In genomic region chr3:143139786-143140185, GRCh38 we compare ENCODE assay signal across 16 cellular contexts. TPM values are rescaled to one million over a fixed set of nuclear protein-coding genes. Genes with fewer than 3 reads are reported as not detected.
DNase-seq lines count a peak whose midpoint lies in the region; ATAC-seq and TF ChIP-seq lines count a peak whose summit lies in the region.
"Had no signal": no experiment of that assay in that cellular context is flagged by ENCODE, and none has a peak within 500 bp of the region (broad histone marks: within the 10 kb centered on the region; RNA-seq: fewer than 3 reads in every experiment).

No MANE protein-coding gene starts in this region.

- peak; percentile 73 for DNase-seq in MCF 10A (ENCODE audit: unreplicated experiment)
- no peak for DNase-seq in breast epithelium (ENCODE audit: low spot score in 2 of 2)
- DNase-seq in left colon: no peak
- peak in 1 of 2 donors; percentile 46 for DNase-seq in aorta
- no peak for DNase-seq in GM13976 (ENCODE audit: low spot score)
- no peak for DNase-seq in COLO668 (lab: John Stamatoyannopoulos, UW; ENCODE audit: unreplicated experiment)
- DNase-seq: activated CD8-positive, alpha-beta memory T cell treated with anti-CD3 and anti-CD28 coated beads, Interleukin-2, amount 10 ng/mL, durations not matched to agents 7 days and 5 days; islet precursor cell; naive thymus-derived CD8-positive, alpha-beta T cell; NCI-H2029 treated with DMSO at 0.1 percent for 48 hours; SK-N-SH had no signal

- no peak for TF ChIP-seq POLR2A in breast epithelium (IDR thresholded peaks at IDR 0.05)

- H3K36me3 Mint-ChIP-seq in MCF 10A (ENCODE audit: insufficient read depth, unreplicated experiment): no peaks in the 10 kb centered on the region
- no peaks in the 10 kb centered on the region for H3K36me3 Mint-ChIP-seq in activated T-helper 17 cell treated with anti-CD3 and anti-CD28 coated beads, Interleukin-2, amount 50 U/mL, for 72 hours (ENCODE audit: low read depth)
- H3K36me3 Mint-ChIP-seq: activated CD8-positive, alpha-beta memory T cell treated with anti-CD3 and anti-CD28 coated beads, Interleukin-2, amount 10 ng/mL, durations not matched to agents 7 days and 5 days; activated naive CD4-positive, alpha-beta T cell treated with anti-CD3 and anti-CD28 coated beads, Interleukin-2, amount 50 U/mL, for 24 hours; naive thymus-derived CD8-positive, alpha-beta T cell had no signal

- H3K36me3 ChIP-seq in breast epithelium (no peaks in the 10 kb centered on the region), aorta (ENCODE audit: control insufficient read depth in 1 of 2, insufficient read depth in 2 of 2, low read length in 1 of 2) (no peaks in the 10 kb centered on the region)
- H3K36me3 ChIP-seq: suprapubic skin had no signal

- peak; percentile 86 for ATAC-seq in esophagus mucosa
- peak; percentile 79 for ATAC-seq in left colon
- ATAC-seq in aorta (ENCODE audit: low FRiP score): peak; percentile 59
- no peak for ATAC-seq in activated T-helper 17 cell treated with anti-CD3 and anti-CD28 coated beads, Interleukin-2, amount 50 U/mL, for 72 hours (replicated peaks)
- ATAC-seq: activated CD8-positive, alpha-beta memory T cell treated with anti-CD3 and anti-CD28 coated beads, Interleukin-2, amount 10 ng/mL, durations not matched to agents 7 days and 5 days; naive thymus-derived CD8-positive, alpha-beta T cell had no signal

- peaks cover 10% of the 10 kb centered on the region for H3K4me1 Mint-ChIP-seq in MCF 10A (ENCODE audit: insufficient read depth, unreplicated experiment)
- H3K4me1 Mint-ChIP-seq in activated T-helper 17 cell treated with anti-CD3 and anti-CD28 coated beads, Interleukin-2, amount 50 U/mL, for 72 hours: no peaks in the 10 kb centered on the region
- H3K4me1 Mint-ChIP-seq: activated CD8-positive, alpha-beta memory T cell treated with anti-CD3 and anti-CD28 coated beads, Interleukin-2, amount 10 ng/mL, durations not matched to agents 7 days and 5 days had no signal

- CTCF ChIA-PET in MCF 10A (lab: Yijun Ruan, JAX): interaction anchor here (1.5 kb wide), 1 partner anchor 534 kb away, joined by 4 read pairs; no protein-coding TSS in a partner anchor

- no peak overlapping the region for H3K4me3 Mint-ChIP-seq in MCF 10A (ENCODE audit: unreplicated experiment)
- no peak overlapping the region for H3K4me3 Mint-ChIP-seq in activated T-helper 17 cell treated with anti-CD3 and anti-CD28 coated beads, Interleukin-2, amount 50 U/mL, for 72 hours
- H3K4me3 Mint-ChIP-seq: activated CD8-positive, alpha-beta memory T cell treated with anti-CD3 and anti-CD28 coated beads, Interleukin-2, amount 10 ng/mL, durations not matched to agents 7 days and 5 days; activated naive CD4-positive, alpha-beta T cell treated with anti-CD3 and anti-CD28 coated beads, Interleukin-2, amount 50 U/mL, for 24 hours; naive thymus-derived CD8-positive, alpha-beta T cell had no signal

- TF ChIP-seq CTCF in MCF 10A (IDR thresholded peaks at IDR 0.05; ENCODE audit: unreplicated experiment): no peak
- TF ChIP-seq CTCF in breast epithelium (IDR thresholded peaks at IDR 0.05): no peak
- TF ChIP-seq CTCF in GM13976 (IDR thresholded peaks at IDR 0.05; ENCODE audit: borderline replicate concordance, control extremely low read depth, extremely low read depth, insufficient read depth, missing control alignments): no peak

- H3K9me3 ChIP-seq in breast epithelium (no peaks in the 10 kb centered on the region), aorta (ENCODE audit: control insufficient read depth, low read length) (no peaks in the 10 kb centered on the region)
- H3K9me3 ChIP-seq: SK-N-SH, suprapubic skin had no signal

- POLR2A ChIA-PET in MCF 10A (lab: Yijun Ruan, JAX): interaction anchor here (1.1 to 1.3 kb wide), 3 partner anchors 18 to 514 kb away, joined by 3 to 4 read pairs (median 3); no protein-coding TSS in a partner anchor

- H3K27me3 ChIP-seq in breast epithelium: no peaks in the 10 kb centered on the region
- H3K27me3 ChIP-seq in aorta (ENCODE audit: control insufficient read depth in 1 of 2, insufficient read depth in 2 of 2, low read length in 1 of 2): no peaks in the 10 kb centered on the region
- H3K27me3 ChIP-seq: suprapubic skin had no signal

- H3K4me1 ChIP-seq in breast epithelium (no peaks in the 10 kb centered on the region), aorta (ENCODE audit: control insufficient read depth in 1 of 2, insufficient read depth in 2 of 2, low read length in 2 of 2) (no peaks in the 10 kb centered on the region)
- H3K4me1 ChIP-seq: suprapubic skin had no signal

- no TSS peak for BruUV-seq in MCF 10A (replicated peaks; lab: Mats Ljungman, UMichigan)

- 44 to 46% methylated on average over 7 of the region's 7 CpGs for WGBS in aorta, 2 donors

- no peak overlapping the region for H3K4me3 ChIP-seq in breast epithelium
- H3K4me3 ChIP-seq in aorta (ENCODE audit: low read length in 2 of 2): no peak overlapping the region
- H3K4me3 ChIP-seq: suprapubic skin had no signal

- H3K27ac ChIP-seq in breast epithelium (peak overlapping the region in 1 of 2 donors; percentile 43), aorta (ENCODE audit: low read depth in 1 of 2, low read length in 2 of 2) (no peak overlapping the region)
- H3K27ac ChIP-seq: 22Rv1, suprapubic skin had no signal

- intact Hi-C loops in MCF 10A (cut with micrococcal nuclease): loop anchor here (10.0 kb wide), 1 partner anchor 295 kb away; no protein-coding TSS in a partner anchor
- intact Hi-C loops in breast epithelium (cut with DNase I; ENCODE audit: low total_unique reads): no loop called here
- intact Hi-C loops in left colon (cut with DNase I, micrococcal nuclease): no loop called here
- intact Hi-C loops in aorta (cut with DNase I): no loop called here

- H3K27me3 Mint-ChIP-seq in MCF 10A (ENCODE audit: insufficient read depth, unreplicated experiment): no peaks in the 10 kb centered on the region
- H3K27me3 Mint-ChIP-seq in activated T-helper 17 cell treated with anti-CD3 and anti-CD28 coated beads, Interleukin-2, amount 50 U/mL, for 72 hours: no peaks in the 10 kb centered on the region
- H3K27me3 Mint-ChIP-seq: activated CD8-positive, alpha-beta memory T cell treated with anti-CD3 and anti-CD28 coated beads, Interleukin-2, amount 10 ng/mL, durations not matched to agents 7 days and 5 days; activated naive CD4-positive, alpha-beta T cell treated with anti-CD3 and anti-CD28 coated beads, Interleukin-2, amount 50 U/mL, for 24 hours had no signal

- no peak overlapping the region for H3K27ac Mint-ChIP-seq in MCF 10A (ENCODE audit: low read depth, unreplicated experiment)
- H3K27ac Mint-ChIP-seq in activated T-helper 17 cell treated with anti-CD3 and anti-CD28 coated beads, Interleukin-2, amount 50 U/mL, for 72 hours: no peak overlapping the region
- H3K27ac Mint-ChIP-seq: activated CD8-positive, alpha-beta memory T cell treated with anti-CD3 and anti-CD28 coated beads, Interleukin-2, amount 10 ng/mL, durations not matched to agents 7 days and 5 days; activated naive CD4-positive, alpha-beta T cell treated with anti-CD3 and anti-CD28 coated beads, Interleukin-2, amount 50 U/mL, for 24 hours had no signal

- in situ Hi-C loops in GM13976 (cut with MboI; ENCODE audit: low sequenced_read_pairs, unreplicated experiment): no loop called here

- no peaks in the 10 kb centered on the region for H3K9me3 Mint-ChIP-seq in MCF 10A (ENCODE audit: unreplicated experiment)
- no peaks in the 10 kb centered on the region for H3K9me3 Mint-ChIP-seq in activated T-helper 17 cell treated with anti-CD3 and anti-CD28 coated beads, Interleukin-2, amount 50 U/mL, for 72 hours
- H3K9me3 Mint-ChIP-seq: activated naive CD4-positive, alpha-beta T cell treated with anti-CD3 and anti-CD28 coated beads, Interleukin-2, amount 50 U/mL, for 24 hours had no signal

RNA-seq across cellular contexts. Expression of gene CHST2, which starts 20.2 kb away (rescaled TPM):
- total RNA-seq in MCF 10A (2022) (2.3 and 2.6 TPM in 2 replicates), breast epithelium (1 to 10 TPM; 3.0 to 6.9 (median 4.5) TPM), esophagus mucosa (1.5 TPM), left colon (1 to 10 TPM; 1.0 to 2.8 TPM), aorta (1 to 10 TPM; 2.8 to 3.7 TPM)
- 1 to 10 TPM in 1 of 2 donors, under 1 TPM in 1; 0.50 to 2.7 TPM for polyA plus RNA-seq in aorta
- 1 to 10 TPM; 7.9 to 8.0 TPM for total RNA-seq in activated T-helper 17 cell treated with anti-CD3 and anti-CD28 coated beads, Interleukin-2, amount 50 U/mL, for 72 hours
